9 cellular contexts compared by ENCODE assay signal in genomic region chr14:105480165-105480564, GRCh38. TPM values are rescaled to one million over a fixed set of nuclear protein-coding genes. Genes with fewer than 3 reads are reported as not detected.
DNase-seq lines count a peak whose midpoint lies in the region; ATAC-seq and TF ChIP-seq lines count a peak whose summit lies in the region.
"Had no signal": no experiment of that assay in that cellular context is flagged by ENCODE, and none has a peak within 500 bp of the region (broad histone marks: within the 10 kb centered on the region; RNA-seq: fewer than 3 reads in every experiment).

No MANE protein-coding gene starts in this region.

- H3K27ac Mint-ChIP-seq in CD4-positive, CD25-positive, alpha-beta regulatory T cell: peak overlapping the region in 2 of 3 donors; percentile 100

- peaks cover 5 to 48% (median 25%) of the 10 kb centered on the region in 4 donors for H3K4me1 Mint-ChIP-seq in CD4-positive, CD25-positive, alpha-beta regulatory T cell

- peaks cover 36% of the 10 kb centered on the region for H3K27me3 Mint-ChIP-seq in CD4-positive, CD25-positive, alpha-beta regulatory T cell
- H3K27me3 Mint-ChIP-seq: activated T-helper 17 cell treated with anti-CD3 and anti-CD28 coated beads, Interleukin-2, amount 50 U/mL, for 72 hours had no signal

- peaks cover 5% of the 10 kb centered on the region for H3K79me2 ChIP-seq in fibroblast of lung (ENCODE audit: control insufficient read depth, insufficient read depth, low read length)

- no peak for DNase-seq in CD4-positive, CD25-positive, alpha-beta regulatory T cell
- DNase-seq in RWPE1 (ENCODE audit: low spot score) (no peak), fibroblast of lung (ENCODE audit: low read depth in 2 of 2) (no peak), kidney tubule cell (ENCODE audit: low spot score) (no peak)

- peak overlapping the region in 3 of 4 donors; percentile 74 to 95 (median 88) for H3K4me3 Mint-ChIP-seq in CD4-positive, CD25-positive, alpha-beta regulatory T cell

- no peaks in the 10 kb centered on the region for H3K36me3 ChIP-seq in CD4-positive, CD25-positive, alpha-beta regulatory T cell (ENCODE audit: control insufficient read depth, insufficient read depth, low read length)
- H3K36me3 ChIP-seq in fibroblast of lung (ENCODE audit: control insufficient read depth, insufficient read depth, low read length): peaks cover 6% of the 10 kb centered on the region

- TF ChIP-seq CTCF in RWPE1 (conservative IDR thresholded peaks at IDR 0.05; ENCODE audit: low read depth) (no peak), fibroblast of lung (conservative IDR thresholded peaks at IDR 0.05 in 1 of 2, IDR thresholded peaks at IDR 0.05 in 1 of 2; ENCODE audit: low read depth in 1 of 2, low read length in 2 of 2) (no peak)

- POLR2A ChIA-PET in RWPE1 (lab: Yijun Ruan, JAX; ENCODE audit: low non-redundant PET): interaction anchor here (0.5 to 0.9 kb wide), 2 partner anchors 12 to 512 kb away, joined by 3 read pairs; no protein-coding TSS in a partner anchor

- no peak overlapping the region for H3K9ac ChIP-seq in fibroblast of lung (ENCODE audit: insufficient read depth, low read length)

- no peaks in the 10 kb centered on the region for H3K36me3 Mint-ChIP-seq in CD4-positive, CD25-positive, alpha-beta regulatory T cell

- H3K27ac ChIP-seq in CD4-positive, CD25-positive, alpha-beta regulatory T cell (ENCODE audit: insufficient read depth, low read length, poor library complexity, severe bottlenecking): peak overlapping the region; percentile 100
- H3K27ac ChIP-seq in RWPE1 (peak overlapping the region; percentile 100), fibroblast of lung (ENCODE audit: insufficient read depth, low read length) (peak overlapping the region; percentile 99), skin epidermis (peak overlapping the region in 18 of 21 experiments; percentile 16 to 99 (median 96))

- H3K4me3 ChIP-seq in CD4-positive, CD25-positive, alpha-beta regulatory T cell (ENCODE audit: low read depth, low read length): no peak overlapping the region
- no peak overlapping the region for H3K4me3 ChIP-seq in fibroblast of lung (replicated peaks in 1 of 4; ENCODE audit: control extremely low read depth in 1 of 4, insufficient read depth in 1 of 4, low read depth in 3 of 4, low read length in 4 of 4)
- H3K4me3 ChIP-seq in skin epidermis: no peak overlapping the region

- H3K9me3 ChIP-seq in CD4-positive, CD25-positive, alpha-beta regulatory T cell (ENCODE audit: control insufficient read depth in 2 of 2, low read length in 2 of 2): no peaks in the 10 kb centered on the region
- H3K9me3 ChIP-seq in fibroblast of lung (ENCODE audit: control insufficient read depth, insufficient read depth, low read depth, low read length): no peaks in the 10 kb centered on the region

- no peak overlapping the region for H3K4me2 ChIP-seq in fibroblast of lung (ENCODE audit: extremely low read depth, insufficient read depth, low read length)

- no peak for ATAC-seq in CD4-positive, CD25-positive, alpha-beta regulatory T cell (ENCODE audit: low read depth in 2 of 2)
- ATAC-seq in GM21515 (IDR thresholded peaks at IDR 0.05; ENCODE audit: unreplicated experiment) (no peak), GM21447 (IDR thresholded peaks at IDR 0.05; ENCODE audit: unreplicated experiment) (no peak), HG02852 (IDR thresholded peaks at IDR 0.05; ENCODE audit: unreplicated experiment) (no peak)

- H3K9me3 Mint-ChIP-seq in CD4-positive, CD25-positive, alpha-beta regulatory T cell: peaks cover 0 to 4% (median 0%) of the 10 kb centered on the region in 7 donors
- H3K9me3 Mint-ChIP-seq: activated T-helper 17 cell treated with anti-CD3 and anti-CD28 coated beads, Interleukin-2, amount 50 U/mL, for 72 hours had no signal

- CTCF ChIA-PET in RWPE1 (lab: Yijun Ruan, JAX): interaction anchor here (0.6 to 2.7 kb wide), 15 partner anchors 8 to 76 kb away, joined by 3 to 24 read pairs (median 4); partner anchors contain the start of gene TMEM121

- no peak overlapping the region for H2AFZ ChIP-seq in fibroblast of lung (ENCODE audit: low read length)

- H4K20me1 ChIP-seq in fibroblast of lung (ENCODE audit: control insufficient read depth, extremely low read depth, insufficient read depth, low read length): no peaks in the 10 kb centered on the region

- no peaks in the 10 kb centered on the region for H3K27me3 ChIP-seq in CD4-positive, CD25-positive, alpha-beta regulatory T cell (ENCODE audit: control insufficient read depth, insufficient read depth, low read length)
- H3K27me3 ChIP-seq in fibroblast of lung (ENCODE audit: control insufficient read depth, insufficient read depth, low read length): no peaks in the 10 kb centered on the region

- peaks cover 96% of the 10 kb centered on the region for H3K4me1 ChIP-seq in CD4-positive, CD25-positive, alpha-beta regulatory T cell (ENCODE audit: control insufficient read depth, insufficient read depth, low read length, poor library complexity, severe bottlenecking)
- H3K4me1 ChIP-seq in fibroblast of lung (ENCODE audit: control insufficient read depth, extremely low read depth, insufficient read depth, low read length): peaks cover 27% of the 10 kb centered on the region

RNA-seq across cellular contexts. Expression of gene CRIP2, which starts 5.5 kb away (rescaled TPM):
- 37.1 TPM for total RNA-seq in CD4-positive, CD25-positive, alpha-beta regulatory T cell
- 100 to 1,000 TPM in 2 of 4 donors, 10 to 100 TPM in 2; 12.0 to 131 (median 72.9) TPM for polyA plus RNA-seq in CD4-positive, CD25-positive, alpha-beta regulatory T cell
- total RNA-seq in fibroblast of lung: 37.5 and 68.5 TPM in 2 replicates
- polyA plus RNA-seq in fibroblast of lung: 58.9 and 59.8 TPM in 2 replicates
- 121 and 148 TPM in 2 replicates for polyA plus RNA-seq in fibroblast of lung (2012)
- 48.7 and 62.4 TPM in 2 replicates for polyA minus RNA-seq in fibroblast of lung (ENCODE audit: low replicate concordance)

RNA-seq across cellular contexts. Expression of gene CRIP1, which starts 6.5 kb away (rescaled TPM):
- 558 TPM for total RNA-seq in CD4-positive, CD25-positive, alpha-beta regulatory T cell
- polyA plus RNA-seq in CD4-positive, CD25-positive, alpha-beta regulatory T cell: 1,000 to 10,000 TPM; 1,044 to 2,243 (median 1,681) TPM
- total RNA-seq in fibroblast of lung: 1.3 and 3.0 TPM in 2 replicates
- polyA plus RNA-seq in fibroblast of lung: 2.5 and 5.2 TPM in 2 replicates
- 13.1 and 29.6 TPM in 2 replicates for polyA plus RNA-seq in fibroblast of lung (2012)
- polyA minus RNA-seq in fibroblast of lung (ENCODE audit: low replicate concordance): 1.0 TPM in 1 of 2 replicates, not detected in the other

RNA-seq across cellular contexts. Expression of gene TEDC1, which starts 10.9 kb away (rescaled TPM):
- 118 TPM for total RNA-seq in CD4-positive, CD25-positive, alpha-beta regulatory T cell
- polyA plus RNA-seq in CD4-positive, CD25-positive, alpha-beta regulatory T cell: 10 to 100 TPM in 1 of 4 donors, 1 to 10 TPM in 3; 5.5 to 10.4 (median 7.9) TPM
- total RNA-seq in fibroblast of lung: 1.0 and 2.5 TPM in 2 replicates
- 0.69 and 2.1 TPM in 2 replicates for polyA plus RNA-seq in fibroblast of lung
- 1.9 and 8.9 TPM in 2 replicates for polyA plus RNA-seq in fibroblast of lung (2012)
- polyA minus RNA-seq in fibroblast of lung (ENCODE audit: low replicate concordance): 0.94 and 2.7 TPM in 2 replicates

RNA-seq across cellular contexts. Expression of gene TMEM121, which starts 46.2 kb away (rescaled TPM):
- 1.8 TPM for total RNA-seq in CD4-positive, CD25-positive, alpha-beta regulatory T cell
- polyA plus RNA-seq in CD4-positive, CD25-positive, alpha-beta regulatory T cell: 1 to 10 TPM; 3.4 to 5.8 (median 4.4) TPM
- 5.1 and 8.0 TPM in 2 replicates for total RNA-seq in fibroblast of lung
- polyA plus RNA-seq in fibroblast of lung: 0.30 and 0.45 TPM in 2 replicates
- polyA plus RNA-seq in fibroblast of lung (2012): 0.71 and 1.7 TPM in 2 replicates
- polyA minus RNA-seq in fibroblast of lung (ENCODE audit: low replicate concordance): 0.15 and 0.51 TPM in 2 replicates

Comparison
In these comparisons a context has a peak if more than half of its experiments do, and no peak if none do; other contexts are left out.
1. RNA of gene CRIP1, which starts 6.5 kb away (total RNA-seq): 558 TPM in CD4-positive, CD25-positive, alpha-beta regulatory T cell (single experiment); 1.3 to 3.0 TPM in fibroblast of lung; every median in the first group is over 100 times any median in the second.
2. RNA of gene TEDC1, which starts 10.9 kb away (total RNA-seq): 118 TPM in CD4-positive, CD25-positive, alpha-beta regulatory T cell (single experiment); 1.0 to 2.5 TPM in fibroblast of lung; every median in the first group is over 10 times any median in the second.
3. Peak in every context shown above with its lines, with median percentiles within 50 percentile points of each other: H3K27ac ChIP-seq.